30 cellular contexts compared by ENCODE assay signal in the genomic region with DNA sequence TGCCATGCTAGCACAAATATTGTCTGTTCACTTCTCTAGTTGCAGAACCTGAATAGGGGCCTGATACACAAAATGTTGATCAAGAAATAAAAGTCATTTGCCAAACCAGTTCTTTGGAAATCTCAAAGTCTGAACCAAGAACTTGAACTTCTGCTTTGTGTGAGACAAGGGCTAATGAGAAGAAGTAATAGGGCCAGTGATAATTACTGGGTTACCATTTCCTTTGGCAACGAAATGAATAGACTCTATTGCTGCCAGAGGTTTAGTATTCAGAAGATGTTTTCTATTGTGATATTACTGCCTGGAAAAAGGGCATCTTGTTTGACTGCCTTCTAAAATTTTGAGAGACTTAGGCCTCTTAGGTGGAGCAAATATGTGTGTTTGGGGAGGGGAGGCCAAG. TPM values are rescaled to one million over a fixed set of nuclear protein-coding genes. Genes with fewer than 3 reads are reported as not detected.
"Had no signal": no experiment of that assay in that cellular context is flagged by ENCODE, and none has a peak within 500 bp of the region (broad histone marks: within the 10 kb centered on the region; RNA-seq: fewer than 3 reads in every experiment).

No MANE protein-coding gene starts in this region.

- H3K9me3 Mint-ChIP-seq: activated naive CD8-positive, alpha-beta T cell treated with anti-CD3 and anti-CD28 coated beads for 36 hours; activated T-cell treated with anti-CD3 and anti-CD28 coated beads, Interleukin-2, amount 50 U/mL, for 4 hours; naive B cell; stimulated activated naive B cell treated with anti-CD40 and anti-IgM and Interleukin-4, amounts not matched to agents 10 μg/mL and 1 μg/mL and 100 μg/mL, for 72 hours; T-helper 2 cell treated with Interferon-gamma antibody and Interleukin-4, amounts not matched to agents 5 μg/mL and 100 μg/mL, for 36 hours; type B pancreatic cell had no signal

- DNase-seq: activated CD4-positive, alpha-beta T cell treated with anti-CD3 and anti-CD28 coated beads for 4 hours; activated CD4-positive, alpha-beta T cell treated with anti-CD3 and anti-CD28 coated beads, Interleukin-2, amount 50 U/mL, for 48 hours; activated CD4-positive, CD25-positive, alpha-beta regulatory T cell; activated CD8-positive, alpha-beta memory T cell treated with anti-CD3 and anti-CD28 coated beads, Interleukin-2, amount 50 U/mL, for 48 hours; activated naive CD4-positive, alpha-beta T cell treated with Interleukin-2 at 50 U/mL for 16 hours; activated naive CD8-positive, alpha-beta T cell treated with anti-CD3 and anti-CD28 coated beads for 36 hours; activated T-cell treated with anti-CD3 and anti-CD28 coated beads, Interleukin-2, amount 50 U/mL, for 4 hours; effector CD4-positive, alpha-beta T cell; erythroblast; naive B cell; occipital lobe; retina; sigmoid colon; stimulated activated CD4-positive, alpha-beta T cell treated with anti-CD3 and anti-CD28 coated beads, Interleukin-15, amount 100 ng/mL, for 24 hours; stimulated activated CD4-positive, alpha-beta T cell treated with anti-CD3 and anti-CD28 coated beads, Interleukin-2, amount 100 ng/mL, for 48 hours; stimulated activated CD8-positive, alpha-beta memory T cell treated with anti-CD3 and anti-CD28 coated beads, Interleukin-4, amount 100 ng/mL, for 48 hours; stimulated activated naive B cell treated with anti-CD40 and anti-IgM and Interleukin-4, amounts not matched to agents 10 μg/mL and 1 μg/mL and 100 μg/mL, for 72 hours; testis had no signal

- H3K9me3 ChIP-seq: breast epithelium, sigmoid colon, testis, vagina had no signal

- H3K36me3 ChIP-seq: breast epithelium, sigmoid colon, vagina had no signal

- H3K4me1 ChIP-seq: breast epithelium had no signal

- H3K36me3 Mint-ChIP-seq: activated naive CD8-positive, alpha-beta T cell treated with anti-CD3 and anti-CD28 coated beads for 36 hours; naive B cell; stimulated activated naive B cell treated with anti-CD40 and anti-IgM and Interleukin-4, amounts not matched to agents 10 μg/mL and 1 μg/mL and 100 μg/mL, for 72 hours; type B pancreatic cell had no signal

- H3K27me3 Mint-ChIP-seq: activated naive CD8-positive, alpha-beta T cell treated with anti-CD3 and anti-CD28 coated beads for 36 hours; naive B cell; progenitor cell of endocrine pancreas; stimulated activated naive B cell treated with anti-CD40 and anti-IgM and Interleukin-4, amounts not matched to agents 10 μg/mL and 1 μg/mL and 100 μg/mL, for 72 hours; type B pancreatic cell had no signal

- H3K27me3 ChIP-seq: breast epithelium, sigmoid colon, testis, vagina had no signal

- H3K4me2 ChIP-seq: smooth muscle cell had no signal

- H3K27ac ChIP-seq: breast epithelium, coronary artery, sigmoid colon, testis, vagina had no signal

- ATAC-seq: left lobe of liver had no signal

- H3K27ac Mint-ChIP-seq: activated naive CD8-positive, alpha-beta T cell treated with anti-CD3 and anti-CD28 coated beads for 36 hours; progenitor cell of endocrine pancreas; stimulated activated naive B cell treated with anti-CD40 and anti-IgM and Interleukin-4, amounts not matched to agents 10 μg/mL and 1 μg/mL and 100 μg/mL, for 72 hours; T-helper 2 cell treated with Interferon-gamma antibody and Interleukin-4, amounts not matched to agents 5 μg/mL and 100 μg/mL, for 36 hours; type B pancreatic cell had no signal

- H3K4me3 Mint-ChIP-seq: activated naive CD8-positive, alpha-beta T cell treated with anti-CD3 and anti-CD28 coated beads for 36 hours; activated T-cell treated with anti-CD3 and anti-CD28 coated beads, Interleukin-2, amount 50 U/mL, for 4 hours; naive B cell; stimulated activated naive B cell treated with anti-CD40 and anti-IgM and Interleukin-4, amounts not matched to agents 10 μg/mL and 1 μg/mL and 100 μg/mL, for 72 hours; T-helper 2 cell treated with Interferon-gamma antibody and Interleukin-4, amounts not matched to agents 5 μg/mL and 100 μg/mL, for 36 hours; type B pancreatic cell had no signal

- H3K4me3 ChIP-seq: breast epithelium, coronary artery, lung, sigmoid colon, smooth muscle cell, testis, vagina had no signal

RNA-seq across cellular contexts. Expression of gene TMEFF2, which starts 35.0 kb away (rescaled TPM):
- total RNA-seq: activated CD8-positive, alpha-beta memory T cell treated with anti-CD3 and anti-CD28 coated beads for 36 hours; activated naive CD8-positive, alpha-beta T cell treated with anti-CD3 and anti-CD28 coated beads for 36 hours; activated T-cell treated with anti-CD3 and anti-CD28 coated beads, Interleukin-2, amount 50 U/mL, for 4 hours; kidney epithelial cell; left lobe of liver; mesenteric fat pad; smooth muscle cell; vagina had no signal
